In the genomic region with DNA sequence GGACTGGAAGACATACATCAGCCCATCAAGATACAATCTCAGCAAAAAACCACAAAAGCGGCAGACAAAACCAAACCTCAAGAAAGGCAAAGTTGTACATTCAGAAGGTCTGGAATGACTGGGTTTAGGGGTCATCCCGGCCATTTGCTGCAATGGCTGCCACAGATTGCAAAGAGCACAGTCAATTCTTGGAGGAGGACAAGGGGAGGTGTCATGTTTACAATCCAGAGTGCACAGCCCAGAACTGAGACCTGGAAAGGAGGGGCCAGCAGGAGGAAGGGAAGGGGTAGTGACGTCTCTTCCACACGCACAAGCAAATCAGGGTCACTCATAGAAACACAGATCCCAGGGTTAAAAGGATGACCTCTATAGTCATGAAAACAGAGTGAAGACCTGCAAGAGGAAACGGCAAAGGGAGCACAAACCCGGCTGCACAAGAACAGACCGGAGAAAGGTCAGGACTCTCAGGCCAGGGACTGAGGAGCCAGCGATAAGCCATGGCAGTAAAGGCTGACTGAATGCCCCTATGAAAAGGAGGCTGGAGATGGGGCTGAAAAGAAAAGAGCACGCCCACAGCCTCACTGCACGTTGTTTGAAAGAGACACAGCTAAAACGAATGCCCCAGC, we compare ENCODE assay signal across 20 cellular contexts. TPM values are rescaled to one million over a fixed set of nuclear protein-coding genes. Genes with fewer than 3 reads are reported as not detected.
A peak's percentile ranks its signal among the peaks of the same experiment; 100 is the strongest.
DNase-seq lines count a peak whose midpoint lies in the region; ATAC-seq and TF ChIP-seq lines count a peak whose summit lies in the region.
"Had no signal": no experiment of that assay in that cellular context is flagged by ENCODE, and none has a peak within 500 bp of the region (broad histone marks: within the 10 kb centered on the region; RNA-seq: fewer than 3 reads in every experiment).

No MANE protein-coding gene starts in this region.

- intact Hi-C loops in mucosa of descending colon (cut with DNase I, micrococcal nuclease) (no loop called here), left cardiac atrium (cut with DNase I) (no loop called here)

- no peaks in the 10 kb centered on the region for H3K4me1 ChIP-seq in mucosa of descending colon (ENCODE audit: low read depth)
- H3K4me1 ChIP-seq: ascending aorta, esophagus squamous epithelium had no signal

- TF ChIP-seq RAD21 in Ishikawa (IDR thresholded peaks at IDR 0.05; ENCODE audit: low read depth), result no peak

- H3K9me3 ChIP-seq in AG04450 (ENCODE audit: control insufficient read depth, insufficient read depth, low read length) (peaks cover 12% of the 10 kb centered on the region), mucosa of descending colon (peaks cover 9% of the 10 kb centered on the region)

- TF ChIP-seq EP300 in Ishikawa (IDR thresholded peaks at IDR 0.05; ENCODE audit: borderline replicate concordance), result no peak

- CTCF ChIA-PET in AG04450 (lab: Charles Lee), result no interaction called here

- POLR2A ChIA-PET in AG04450 (lab: Yijun Ruan, JAX), result no interaction called here

- TF ChIP-seq CTCF in AG04450 (IDR thresholded peaks at IDR 0.05; ENCODE audit: low read depth, low read length) (no peak), mucosa of descending colon (IDR thresholded peaks at IDR 0.05) (no peak)

- peak; percentile 33 for DNase-seq in AG04450 (ENCODE audit: low read depth, low spot score)
- DNase-seq in ecto neural progenitor cell (ENCODE audit: low spot score), result peak; percentile 40
- DNase-seq in mucosa of descending colon, result no peak
- DNase-seq in NCI-H187 (lab: John Stamatoyannopoulos, UW), result no peak
- DNase-seq in Kasumi-1 (lab: John Stamatoyannopoulos, UW), result no peak
- DNase-seq in NCI-H1092 treated with DMSO at 0.1 percent for 48 hours (lab: John Stamatoyannopoulos, UW), result no peak
- no peak for DNase-seq in left cardiac atrium
- DNase-seq: ACHN, activated B cell treated with CpG ODN at 0.5 μM for 24 hours, esophagus squamous epithelium, left ventricle myocardium superior, NCI-H1092, RPMI8226, T-helper 1 cell had no signal

- no peaks in the 10 kb centered on the region for H3K27me3 ChIP-seq in AG04450 (ENCODE audit: control insufficient read depth, insufficient read depth, low read length)
- H3K27me3 ChIP-seq: ascending aorta had no signal

- H3K4me3 ChIP-seq in AG04450 (ENCODE audit: low read depth, low read length) (no peak overlapping the region), mucosa of descending colon (no peak overlapping the region)
- H3K4me3 ChIP-seq: ascending aorta, esophagus squamous epithelium, K562 had no signal

- no peak overlapping the region for H3K27ac ChIP-seq in AG04450 (ENCODE audit: low read depth, low read length)
- H3K27ac ChIP-seq: ascending aorta, esophagus squamous epithelium had no signal

- H3K36me3 ChIP-seq in mucosa of descending colon (ENCODE audit: low read depth), result no peaks in the 10 kb centered on the region
- H3K36me3 ChIP-seq: ascending aorta, esophagus squamous epithelium had no signal

- ATAC-seq in mucosa of descending colon (peak; percentile 75), left cardiac atrium (no peak)
- ATAC-seq: K562, left ventricle myocardium superior had no signal

TF ChIP-seq in Ishikawa, 13 proteins besides CTCF, POLR2A, EP300 and RAD21:
- TF ChIP-seq CREB1 (IDR thresholded peaks at IDR 0.05; ENCODE audit: low read depth) (no peak), YY1 (IDR thresholded peaks at IDR 0.05; ENCODE audit: low read depth) (0 out of 2 replicates have a peak, but pooled peaks have one; percentile 17), NFIC (IDR thresholded peaks at IDR 0.05) (no peak)

RNA-seq across cellular contexts. Expression of a gene that starts 18.2 kb away (rescaled TPM):
- polyA plus RNA-seq in AG04450 (2011; rRNA removed), result under 0.01 and 0.01 TPM in 2 replicates
- polyA minus RNA-seq in AG04450 (2011; rRNA and poly(A)+ RNA removed), result under 0.01 TPM in 1 of 2 replicates, not detected in the other
- total RNA-seq in mucosa of descending colon, result under 1 TPM in 2 of 3 donors, not detected in 1; 0.03 to 0.63 TPM
- not detected for total RNA-seq in left cardiac atrium
- total RNA-seq: activated B cell treated with CpG ODN at 0.5 μM for 24 hours, dermis microvascular lymphatic vessel endothelial cell, K562, left ventricle myocardium superior, renal cortical epithelial cell, subcutaneous adipose tissue had no signal
- polyA plus RNA-seq: K562 had no signal

Comparison
In these comparisons a context has a peak if more than half of its experiments do, and no peak if none do; other contexts are left out.
1. DNase-seq: peak in AG04450 (single experiment) and ecto neural progenitor cell (single experiment); none in mucosa of descending colon (0 of 3), NCI-H187 (0 of 2), Kasumi-1 (0 of 2), NCI-H1092 treated with DMSO at 0.1 percent for 48 hours (single experiment) and left cardiac atrium (single experiment).